Comparison of ENCODE assay signal across 10 cellular contexts in genomic region chr5:59766394-59766793, GRCh38.
A peak's percentile ranks its signal among the peaks of the same experiment; 100 is the strongest.
DNase-seq lines count a peak whose midpoint lies in the region; ATAC-seq, FAIRE-seq and TF ChIP-seq lines count a peak whose summit lies in the region.
"Had no signal": no experiment of that assay in that cellular context is flagged by ENCODE, and none has a peak within 500 bp of the region (broad histone marks: within the 10 kb centered on the region; RNA-seq: fewer than 3 reads in every experiment).

No MANE protein-coding gene starts in this region.

- no peak for TF ChIP-seq POLR2A in GM12892 (IDR thresholded peaks at IDR 0.05; ENCODE audit: low read depth, low read length)

- TF ChIP-seq CTCF in 22Rv1 (IDR thresholded peaks at IDR 0.05) (no peak), astrocyte of the spinal cord (IDR thresholded peaks at IDR 0.05; ENCODE audit: low read depth, low read length) (no peak), mesothelial cell of epicardium (IDR thresholded peaks at IDR 0.05; ENCODE audit: unreplicated experiment) (no peak)

- H3K4me3 ChIP-seq in astrocyte of the spinal cord (ENCODE audit: low read depth, low read length), result peak overlapping the region; percentile 17

- H3K4me1 Mint-ChIP-seq in mesothelial cell of epicardium, result peaks cover 55% of the 10 kb centered on the region

- peak overlapping the region; percentile 22; the same call in 1 of the 2 replicates for H3K27ac ChIP-seq in 22Rv1

- ATAC-seq in HG03175 (IDR thresholded peaks at IDR 0.05; ENCODE audit: unreplicated experiment), result no peak
- no peak for ATAC-seq in activated CD4-positive, CD25-positive, alpha-beta regulatory T cell treated with anti-CD3 and anti-CD28 coated beads, Interleukin-2, amount 50 U/mL, for 24 hours

- in situ Hi-C loops in astrocyte of the spinal cord (cut with HindIII; ENCODE audit: low sequenced_read_pairs), result no loop called here

- no peaks in the 10 kb centered on the region for H3K36me3 Mint-ChIP-seq in mesothelial cell of epicardium

- H3K9me3 Mint-ChIP-seq in mesothelial cell of epicardium, result no peaks in the 10 kb centered on the region

- peak overlapping the region; percentile 99 for H3K27ac Mint-ChIP-seq in mesothelial cell of epicardium

- peak overlapping the region; percentile 93 for H3K4me3 Mint-ChIP-seq in mesothelial cell of epicardium

- no peaks in the 10 kb centered on the region for H3K27me3 Mint-ChIP-seq in mesothelial cell of epicardium (ENCODE audit: low read depth)

- no peak for FAIRE-seq in GM12892 (lab: Jason Lieb, UNC)

- DNase-seq in HT-29 (ENCODE audit: low spot score) (peak; percentile 70), astrocyte of the spinal cord (ENCODE audit: low read depth, low spot score) (no peak), mesothelial cell of epicardium (ENCODE audit: low spot score in 2 of 2, unreplicated experiment in 2 of 2) (peak in 1 of 2 experiments; percentile 44), GM12892 (ENCODE audit: insufficient read length) (no peak), COLO829 (ENCODE audit: low spot score) (no peak)
- DNase-seq: activated CD4-positive, alpha-beta T cell treated with anti-CD3 and anti-CD28 coated beads for 1 hour; NCI-H2107 had no signal
